Comparison of ENCODE assay signal across 9 cellular contexts in the genomic region with DNA sequence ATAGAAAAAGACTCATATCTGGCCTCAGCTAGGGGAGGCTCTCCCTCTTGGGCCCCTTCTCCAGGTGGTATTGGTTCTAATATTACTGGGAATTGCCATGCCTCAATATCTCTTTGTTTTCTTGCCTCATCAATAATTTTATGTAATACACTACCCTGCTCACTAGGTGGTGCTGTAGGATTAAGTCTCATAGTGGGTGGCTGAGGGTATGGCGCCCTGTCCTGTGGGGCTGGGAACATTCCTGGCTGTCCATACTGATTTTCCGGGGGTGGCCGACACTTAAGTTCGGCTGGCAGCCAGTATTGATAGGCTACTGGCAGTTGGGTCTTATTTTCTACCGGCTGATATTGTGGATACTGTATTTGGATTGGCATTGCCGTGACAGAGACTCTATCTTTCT. TPM values are rescaled to one million over a fixed set of nuclear protein-coding genes. Genes with fewer than 3 reads are reported as not detected.
DNase-seq lines count a peak whose midpoint lies in the region; ATAC-seq and TF ChIP-seq lines count a peak whose summit lies in the region.
"Had no signal": no experiment of that assay in that cellular context is flagged by ENCODE, and none has a peak within 500 bp of the region (broad histone marks: within the 10 kb centered on the region; RNA-seq: fewer than 3 reads in every experiment).

No MANE protein-coding gene starts in this region.

- DNase-seq in A673 (ENCODE audit: low spot score) (peak; percentile 64), GM10248 (ENCODE audit: extremely low spot score) (no peak), fibroblast of mammary gland (ENCODE audit: low read depth) (peak; percentile 36), NCI-H1436 (lab: John Stamatoyannopoulos, UW) (no peak), mucosa of gallbladder (ENCODE audit: low spot score) (no peak)
- DNase-seq: activated naive CD8-positive, alpha-beta T cell treated with anti-CD3 and anti-CD28 coated beads, Interleukin-2, amount 10 ng/mL, durations not matched to agents 7 days and 5 days had no signal

- CTCF ChIA-PET in A673 (lab: Charles Lee) (no interaction called here), GM10248 (lab: Yijun Ruan, JAX) (interaction anchor here (1.0 to 1.5 kb wide), 2 partner anchors 17 to 31 kb away, joined by 4 to 7 read pairs; partner anchors contain the start of gene SSBP1)

- H3K9me3 ChIP-seq in A673 (ENCODE audit: low read depth, low read length, poor library complexity, severe bottlenecking) (peaks cover 12% of the 10 kb centered on the region), OCI-LY1 (ENCODE audit: low read length) (peaks cover 14% of the 10 kb centered on the region)

- no peaks in the 10 kb centered on the region for H3K4me1 ChIP-seq in A673 (ENCODE audit: insufficient read depth, low read length, poor library complexity, severe bottlenecking)
- H3K4me1 ChIP-seq in OCI-LY1 (ENCODE audit: insufficient read depth, low read length, severe bottlenecking) = no peaks in the 10 kb centered on the region

- no peaks in the 10 kb centered on the region for H3K9me2 ChIP-seq in OCI-LY1 (ENCODE audit: low read depth, low read length)

- H3K27ac ChIP-seq in A673 (ENCODE audit: low read depth, low read length, poor library complexity, severe bottlenecking) (no peak overlapping the region), OCI-LY1 (ENCODE audit: low read depth, low read length, poor library complexity, severe bottlenecking) (no peak overlapping the region)

- no peaks in the 10 kb centered on the region for H3F3A ChIP-seq in OCI-LY1 (ENCODE audit: insufficient read depth, low read length)

- H3K36me3 ChIP-seq in A673 (ENCODE audit: insufficient read depth, low read length, poor library complexity, severe bottlenecking) (peaks cover 45% of the 10 kb centered on the region), OCI-LY1 (ENCODE audit: insufficient read depth, low read length) (peaks cover 93% of the 10 kb centered on the region)

- no peaks in the 10 kb centered on the region for H3K79me2 ChIP-seq in OCI-LY1 (ENCODE audit: insufficient read depth, low read length)

- POLR2A ChIA-PET in A673 (lab: Charles Lee; ENCODE audit: low non-redundant PET) = no interaction called here
- POLR2A ChIA-PET in GM10248 (lab: Yijun Ruan, JAX) = no interaction called here

- ATAC-seq in GM21447 (IDR thresholded peaks at IDR 0.05; ENCODE audit: unreplicated experiment) = no peak
- ATAC-seq in HG03354 (IDR thresholded peaks at IDR 0.05; ENCODE audit: poor library complexity, severe bottlenecking, unreplicated experiment) = no peak

- H4K20me1 ChIP-seq in OCI-LY1 (ENCODE audit: insufficient read depth, low read length) = no peaks in the 10 kb centered on the region

- TF ChIP-seq CTCF in A673 (conservative IDR thresholded peaks at IDR 0.05; ENCODE audit: low read depth, low read length) (peak; percentile 64), GM10248 (IDR thresholded peaks at IDR 0.05; ENCODE audit: control extremely low read depth, extremely low read depth, low read depth, missing control alignments) (peak; percentile 35), OCI-LY1 (IDR thresholded peaks at IDR 0.05; ENCODE audit: low read length) (peak; percentile 69), fibroblast of mammary gland (conservative IDR thresholded peaks at IDR 0.05; ENCODE audit: control insufficient read depth, insufficient read depth, low read depth, low read length) (peak; percentile 37)

- no peak overlapping the region for H3K4me2 ChIP-seq in OCI-LY1 (ENCODE audit: low read length)

- H2AFZ ChIP-seq in OCI-LY1 (ENCODE audit: low read length) = no peak overlapping the region

- BruUV-seq in A673 (replicated peaks; lab: Mats Ljungman, UMichigan) = no TSS peak

- H3K4me3 ChIP-seq in A673 (ENCODE audit: low read depth, low read length, poor library complexity, severe bottlenecking) (no peak overlapping the region), OCI-LY1 (ENCODE audit: low read depth, low read length, poor library complexity, severe bottlenecking) (no peak overlapping the region), fibroblast of mammary gland (ENCODE audit: control insufficient read depth, low read depth, low read length) (no peak overlapping the region)

- no peaks in the 10 kb centered on the region for H3K27me3 ChIP-seq in A673 (replicated peaks; ENCODE audit: insufficient read depth, low read depth, low read length, poor library complexity)
- no peaks in the 10 kb centered on the region for H3K27me3 ChIP-seq in OCI-LY1 (ENCODE audit: insufficient read depth, low read length)

- intact Hi-C loops in A673 (cut with micrococcal nuclease; ENCODE audit: unreplicated experiment) = no loop called here

- no peak overlapping the region for H3K9ac ChIP-seq in OCI-LY1 (ENCODE audit: low read length)

RNA-seq across cellular contexts. Expression of gene TAS2R3, which starts 9.0 kb away (rescaled TPM):
- 0.94 and 0.99 TPM in 2 replicates for total RNA-seq in A673 (2021)
- 1.5 TPM for total RNA-seq in mucosa of gallbladder

RNA-seq across cellular contexts. Expression of gene SSBP1, which starts 16.8 kb away (rescaled TPM):
- total RNA-seq in A673 (2021) (186 and 189 TPM in 2 replicates), mucosa of gallbladder (67.9 TPM)

RNA-seq across cellular contexts. Expression of gene TAS2R4, which starts 21.5 kb away (rescaled TPM):
- total RNA-seq in A673 (2021) (0.56 and 0.66 TPM in 2 replicates), mucosa of gallbladder (1.0 TPM)

RNA-seq across cellular contexts. Expression of gene TAS2R5, which starts 35.1 kb away (rescaled TPM):
- 0.43 and 0.72 TPM in 2 replicates for total RNA-seq in A673 (2021)
- 1.2 TPM for total RNA-seq in mucosa of gallbladder

RNA-seq across cellular contexts. Expression of gene WEE2, which starts 46.8 kb away (rescaled TPM):
- total RNA-seq in A673 (2021) (0.09 TPM in 1 of 2 replicates, not detected in the other), mucosa of gallbladder (not detected)
- total RNA-seq: activated naive CD8-positive, alpha-beta T cell treated with anti-CD3 and anti-CD28 coated beads, Interleukin-2, amount 10 ng/mL, durations not matched to agents 7 days and 5 days had no signal

Comparison
In these comparisons a context has a peak if more than half of its experiments do, and no peak if none do; other contexts are left out.
1. DNase-seq: peak in A673 (single experiment) and fibroblast of mammary gland (single experiment); none in GM10248 (single experiment), NCI-H1436 (single experiment) and mucosa of gallbladder (single experiment).
2. Peak in every context shown above with its lines, with median percentiles within 50 percentile points of each other: CTCF ChIP-seq.